ENCODE assay signal across 20 cellular contexts in the genomic region with DNA sequence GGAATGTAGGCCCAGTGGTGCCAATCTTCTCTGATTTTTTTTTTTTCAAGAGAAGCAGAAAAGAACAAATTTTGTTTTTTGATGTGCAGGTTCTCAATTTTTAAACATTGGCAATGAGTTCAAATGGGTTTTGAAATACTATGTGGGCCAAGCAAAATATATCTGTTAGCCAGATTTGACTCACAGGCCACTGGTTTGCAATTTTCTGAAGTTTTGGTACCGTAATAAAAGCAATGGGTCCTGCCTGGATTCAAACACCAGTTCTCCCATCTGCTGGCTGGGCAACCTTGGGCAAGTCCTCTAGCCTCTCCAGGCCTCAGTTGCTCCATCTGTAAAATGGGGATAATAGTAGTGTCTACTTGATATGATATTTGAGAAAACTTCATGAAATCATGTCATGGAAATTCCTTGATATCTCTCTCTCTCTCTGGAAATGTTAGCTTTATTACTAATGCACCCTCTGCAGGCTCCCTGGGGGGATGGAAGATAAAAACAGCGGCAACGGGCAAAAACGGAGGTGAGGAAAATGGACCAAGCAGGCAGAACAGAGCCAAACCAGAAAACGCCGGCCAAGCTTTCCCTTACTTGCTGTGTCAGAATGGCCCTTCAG.
"Had no signal": no experiment of that assay in that cellular context is flagged by ENCODE, and none has a peak within 500 bp of the region (broad histone marks: within the 10 kb centered on the region; RNA-seq: fewer than 3 reads in every experiment).

No MANE protein-coding gene starts in this region.

- H3K4me3 Mint-ChIP-seq: activated CD4-positive, alpha-beta T cell treated with anti-CD3 and anti-CD28 coated beads, Interleukin-2, amount 10 ng/mL, durations not matched to agents 24 days and 14 days; activated CD8-positive, alpha-beta T cell treated with anti-CD3 and anti-CD28 coated beads, Interleukin-2, amount 10 ng/mL, durations not matched to agents 7 days and 5 days; activated naive CD4-positive, alpha-beta T cell treated with anti-CD3 and anti-CD28 coated beads for 36 hours; activated T-cell treated with anti-CD3 and anti-CD28 coated beads, Interleukin-2, amount 50 U/mL, for 4 hours; memory B cell; stimulated activated naive CD8-positive, alpha-beta T cell treated with anti-CD3 and anti-CD28 coated beads, Interleukin-15, Interleukin-2, amounts not matched to agents 100 ng/mL and 50 ng/mL, for 24 hours had no signal

- FAIRE-seq: bronchial epithelial cell, colon, small intestine had no signal

- H3K9me3 ChIP-seq: heart right ventricle, thoracic aorta had no signal

- H3K27ac ChIP-seq: dorsolateral prefrontal cortex, thoracic aorta had no signal

- DNase-seq: activated CD4-positive, alpha-beta T cell treated with anti-CD3 and anti-CD28 coated beads, Interleukin-2, amount 10 ng/mL, durations not matched to agents 24 days and 14 days; activated CD8-positive, alpha-beta memory T cell treated with anti-CD3 and anti-CD28 coated beads, Interleukin-2, amount 50 U/mL, for 4 hours; activated CD8-positive, alpha-beta T cell treated with anti-CD3 and anti-CD28 coated beads, Interleukin-2, amount 10 ng/mL, durations not matched to agents 7 days and 5 days; activated naive CD4-positive, alpha-beta T cell treated with anti-CD3 and anti-CD28 coated beads for 36 hours; activated T-cell treated with anti-CD3 and anti-CD28 coated beads, Interleukin-2, amount 50 U/mL, for 4 hours; aorta; dorsolateral prefrontal cortex; heart right ventricle; kidney glomerular epithelial cell; occipital lobe; small intestine; stimulated activated CD4-positive, alpha-beta T cell treated with anti-CD3 and anti-CD28 coated beads, Interleukin-15, amount 100 ng/mL, for 24 hours; stimulated activated CD4-positive, alpha-beta T cell treated with anti-CD3 and anti-CD28 coated beads, Interleukin-2, amount 100 ng/mL, for 48 hours; T-helper 1 cell; T-helper 9 cell had no signal

- H3K4me3 ChIP-seq: dorsolateral prefrontal cortex, heart right ventricle, thoracic aorta had no signal

- H3K4me1 Mint-ChIP-seq: activated CD4-positive, alpha-beta T cell treated with anti-CD3 and anti-CD28 coated beads, Interleukin-2, amount 10 ng/mL, durations not matched to agents 24 days and 14 days; memory B cell had no signal

- H3K9me3 Mint-ChIP-seq: activated CD4-positive, alpha-beta T cell treated with anti-CD3 and anti-CD28 coated beads, Interleukin-2, amount 10 ng/mL, durations not matched to agents 24 days and 14 days; activated naive CD4-positive, alpha-beta T cell treated with anti-CD3 and anti-CD28 coated beads for 36 hours; activated T-cell treated with anti-CD3 and anti-CD28 coated beads, Interleukin-2, amount 50 U/mL, for 4 hours; memory B cell; stimulated activated naive CD8-positive, alpha-beta T cell treated with anti-CD3 and anti-CD28 coated beads, Interleukin-15, Interleukin-2, amounts not matched to agents 100 ng/mL and 50 ng/mL, for 24 hours had no signal

- H3K27me3 ChIP-seq: dorsolateral prefrontal cortex, heart right ventricle had no signal

- H3K27me3 Mint-ChIP-seq: activated CD4-positive, alpha-beta T cell treated with anti-CD3 and anti-CD28 coated beads, Interleukin-2, amount 10 ng/mL, durations not matched to agents 24 days and 14 days; memory B cell; stimulated activated naive CD8-positive, alpha-beta T cell treated with anti-CD3 and anti-CD28 coated beads, Interleukin-15, Interleukin-2, amounts not matched to agents 100 ng/mL and 50 ng/mL, for 24 hours had no signal

- ATAC-seq: activated CD8-positive, alpha-beta T cell treated with anti-CD3 and anti-CD28 coated beads, Interleukin-2, amount 10 ng/mL, durations not matched to agents 7 days and 5 days; activated T-cell treated with anti-CD3 and anti-CD28 coated beads, Interleukin-2, amount 50 U/mL, for 4 hours had no signal

- H3K36me3 ChIP-seq: heart right ventricle, thoracic aorta had no signal

- H3K27ac Mint-ChIP-seq: activated CD4-positive, alpha-beta T cell treated with anti-CD3 and anti-CD28 coated beads, Interleukin-2, amount 10 ng/mL, durations not matched to agents 24 days and 14 days; activated CD8-positive, alpha-beta T cell treated with anti-CD3 and anti-CD28 coated beads, Interleukin-2, amount 10 ng/mL, durations not matched to agents 7 days and 5 days; activated naive CD4-positive, alpha-beta T cell treated with anti-CD3 and anti-CD28 coated beads for 36 hours; memory B cell; stimulated activated naive CD8-positive, alpha-beta T cell treated with anti-CD3 and anti-CD28 coated beads, Interleukin-15, Interleukin-2, amounts not matched to agents 100 ng/mL and 50 ng/mL, for 24 hours had no signal
